1 cellular context compared by ENCODE assay signal in the genomic region with DNA sequence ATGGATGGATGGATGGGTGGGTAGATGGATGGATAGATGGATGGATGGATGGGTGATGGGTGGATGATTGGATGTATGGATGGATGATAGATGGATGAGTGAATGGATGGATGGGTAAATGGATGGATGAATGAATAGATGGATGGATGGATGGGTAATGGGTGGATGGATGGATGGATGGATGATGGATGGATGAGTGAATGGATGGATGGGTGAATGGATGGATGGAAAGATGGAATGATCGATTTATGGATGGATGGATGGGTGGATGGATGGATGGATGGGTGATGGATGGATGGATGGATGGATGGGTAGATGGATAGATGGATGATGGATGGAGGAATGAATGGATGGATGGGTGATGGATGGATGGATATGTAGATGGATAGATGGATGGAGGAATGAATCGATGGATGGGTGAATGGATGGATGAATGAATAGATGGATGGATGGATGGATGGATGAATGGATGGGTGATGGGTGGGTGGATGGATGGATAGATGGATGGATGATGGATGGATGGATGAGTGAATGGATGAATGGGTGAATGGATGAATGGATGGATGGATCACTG.
TF ChIP-seq lines count a peak whose summit lies in the region.

No MANE protein-coding gene starts in this region.

TF ChIP-seq in H1, 55 proteins besides CTCF, POLR2A, EP300 and RAD21 (continued from another document):
- TF ChIP-seq, protein P1, sequence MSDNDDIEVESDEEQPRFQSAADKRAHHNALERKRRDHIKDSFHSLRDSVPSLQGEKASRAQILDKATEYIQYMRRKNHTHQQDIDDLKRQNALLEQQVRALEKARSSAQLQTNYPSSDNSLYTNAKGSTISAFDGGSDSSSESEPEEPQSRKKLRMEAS (IDR thresholded peaks at IDR 0.05), result no peak
- TF ChIP-seq, protein P2, sequence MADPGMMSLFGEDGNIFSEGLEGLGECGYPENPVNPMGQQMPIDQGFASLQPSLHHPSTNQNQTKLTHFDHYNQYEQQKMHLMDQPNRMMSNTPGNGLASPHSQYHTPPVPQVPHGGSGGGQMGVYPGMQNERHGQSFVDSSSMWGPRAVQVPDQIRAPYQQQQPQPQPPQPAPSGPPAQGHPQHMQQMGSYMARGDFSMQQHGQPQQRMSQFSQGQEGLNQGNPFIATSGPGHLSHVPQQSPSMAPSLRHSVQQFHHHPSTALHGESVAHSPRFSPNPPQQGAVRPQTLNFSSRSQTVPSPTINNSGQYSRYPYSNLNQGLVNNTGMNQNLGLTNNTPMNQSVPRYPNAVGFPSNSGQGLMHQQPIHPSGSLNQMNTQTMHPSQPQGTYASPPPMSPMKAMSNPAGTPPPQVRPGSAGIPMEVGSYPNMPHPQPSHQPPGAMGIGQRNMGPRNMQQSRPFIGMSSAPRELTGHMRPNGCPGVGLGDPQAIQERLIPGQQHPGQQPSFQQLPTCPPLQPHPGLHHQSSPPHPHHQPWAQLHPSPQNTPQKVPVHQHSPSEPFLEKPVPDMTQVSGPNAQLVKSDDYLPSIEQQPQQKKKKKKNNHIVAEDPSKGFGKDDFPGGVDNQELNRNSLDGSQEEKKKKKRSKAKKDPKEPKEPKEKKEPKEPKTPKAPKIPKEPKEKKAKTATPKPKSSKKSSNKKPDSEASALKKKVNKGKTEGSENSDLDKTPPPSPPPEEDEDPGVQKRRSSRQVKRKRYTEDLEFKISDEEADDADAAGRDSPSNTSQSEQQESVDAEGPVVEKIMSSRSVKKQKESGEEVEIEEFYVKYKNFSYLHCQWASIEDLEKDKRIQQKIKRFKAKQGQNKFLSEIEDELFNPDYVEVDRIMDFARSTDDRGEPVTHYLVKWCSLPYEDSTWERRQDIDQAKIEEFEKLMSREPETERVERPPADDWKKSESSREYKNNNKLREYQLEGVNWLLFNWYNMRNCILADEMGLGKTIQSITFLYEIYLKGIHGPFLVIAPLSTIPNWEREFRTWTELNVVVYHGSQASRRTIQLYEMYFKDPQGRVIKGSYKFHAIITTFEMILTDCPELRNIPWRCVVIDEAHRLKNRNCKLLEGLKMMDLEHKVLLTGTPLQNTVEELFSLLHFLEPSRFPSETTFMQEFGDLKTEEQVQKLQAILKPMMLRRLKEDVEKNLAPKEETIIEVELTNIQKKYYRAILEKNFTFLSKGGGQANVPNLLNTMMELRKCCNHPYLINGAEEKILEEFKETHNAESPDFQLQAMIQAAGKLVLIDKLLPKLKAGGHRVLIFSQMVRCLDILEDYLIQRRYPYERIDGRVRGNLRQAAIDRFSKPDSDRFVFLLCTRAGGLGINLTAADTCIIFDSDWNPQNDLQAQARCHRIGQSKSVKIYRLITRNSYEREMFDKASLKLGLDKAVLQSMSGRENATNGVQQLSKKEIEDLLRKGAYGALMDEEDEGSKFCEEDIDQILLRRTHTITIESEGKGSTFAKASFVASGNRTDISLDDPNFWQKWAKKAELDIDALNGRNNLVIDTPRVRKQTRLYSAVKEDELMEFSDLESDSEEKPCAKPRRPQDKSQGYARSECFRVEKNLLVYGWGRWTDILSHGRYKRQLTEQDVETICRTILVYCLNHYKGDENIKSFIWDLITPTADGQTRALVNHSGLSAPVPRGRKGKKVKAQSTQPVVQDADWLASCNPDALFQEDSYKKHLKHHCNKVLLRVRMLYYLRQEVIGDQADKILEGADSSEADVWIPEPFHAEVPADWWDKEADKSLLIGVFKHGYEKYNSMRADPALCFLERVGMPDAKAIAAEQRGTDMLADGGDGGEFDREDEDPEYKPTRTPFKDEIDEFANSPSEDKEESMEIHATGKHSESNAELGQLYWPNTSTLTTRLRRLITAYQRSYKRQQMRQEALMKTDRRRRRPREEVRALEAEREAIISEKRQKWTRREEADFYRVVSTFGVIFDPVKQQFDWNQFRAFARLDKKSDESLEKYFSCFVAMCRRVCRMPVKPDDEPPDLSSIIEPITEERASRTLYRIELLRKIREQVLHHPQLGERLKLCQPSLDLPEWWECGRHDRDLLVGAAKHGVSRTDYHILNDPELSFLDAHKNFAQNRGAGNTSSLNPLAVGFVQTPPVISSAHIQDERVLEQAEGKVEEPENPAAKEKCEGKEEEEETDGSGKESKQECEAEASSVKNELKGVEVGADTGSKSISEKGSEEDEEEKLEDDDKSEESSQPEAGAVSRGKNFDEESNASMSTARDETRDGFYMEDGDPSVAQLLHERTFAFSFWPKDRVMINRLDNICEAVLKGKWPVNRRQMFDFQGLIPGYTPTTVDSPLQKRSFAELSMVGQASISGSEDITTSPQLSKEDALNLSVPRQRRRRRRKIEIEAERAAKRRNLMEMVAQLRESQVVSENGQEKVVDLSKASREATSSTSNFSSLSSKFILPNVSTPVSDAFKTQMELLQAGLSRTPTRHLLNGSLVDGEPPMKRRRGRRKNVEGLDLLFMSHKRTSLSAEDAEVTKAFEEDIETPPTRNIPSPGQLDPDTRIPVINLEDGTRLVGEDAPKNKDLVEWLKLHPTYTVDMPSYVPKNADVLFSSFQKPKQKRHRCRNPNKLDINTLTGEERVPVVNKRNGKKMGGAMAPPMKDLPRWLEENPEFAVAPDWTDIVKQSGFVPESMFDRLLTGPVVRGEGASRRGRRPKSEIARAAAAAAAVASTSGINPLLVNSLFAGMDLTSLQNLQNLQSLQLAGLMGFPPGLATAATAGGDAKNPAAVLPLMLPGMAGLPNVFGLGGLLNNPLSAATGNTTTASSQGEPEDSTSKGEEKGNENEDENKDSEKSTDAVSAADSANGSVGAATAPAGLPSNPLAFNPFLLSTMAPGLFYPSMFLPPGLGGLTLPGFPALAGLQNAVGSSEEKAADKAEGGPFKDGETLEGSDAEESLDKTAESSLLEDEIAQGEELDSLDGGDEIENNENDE (IDR thresholded peaks at IDR 0.05; ENCODE audit: insufficient replicate concordance, low read length), result no peak
- TF ChIP-seq RXRA (IDR thresholded peaks at IDR 0.05; ENCODE audit: insufficient read depth, low read depth, low read length) (no peak), ASH2L (IDR thresholded peaks at IDR 0.05; ENCODE audit: low read length) (no peak), KDM4A (IDR thresholded peaks at IDR 0.05; ENCODE audit: low read depth, low read length, severe bottlenecking) (no peak), MAFK (IDR thresholded peaks at IDR 0.05; ENCODE audit: low read depth, low read length) (no peak), JUN (IDR thresholded peaks at IDR 0.05; ENCODE audit: low read depth, low read length) (no peak)
- TF ChIP-seq, protein P3, sequence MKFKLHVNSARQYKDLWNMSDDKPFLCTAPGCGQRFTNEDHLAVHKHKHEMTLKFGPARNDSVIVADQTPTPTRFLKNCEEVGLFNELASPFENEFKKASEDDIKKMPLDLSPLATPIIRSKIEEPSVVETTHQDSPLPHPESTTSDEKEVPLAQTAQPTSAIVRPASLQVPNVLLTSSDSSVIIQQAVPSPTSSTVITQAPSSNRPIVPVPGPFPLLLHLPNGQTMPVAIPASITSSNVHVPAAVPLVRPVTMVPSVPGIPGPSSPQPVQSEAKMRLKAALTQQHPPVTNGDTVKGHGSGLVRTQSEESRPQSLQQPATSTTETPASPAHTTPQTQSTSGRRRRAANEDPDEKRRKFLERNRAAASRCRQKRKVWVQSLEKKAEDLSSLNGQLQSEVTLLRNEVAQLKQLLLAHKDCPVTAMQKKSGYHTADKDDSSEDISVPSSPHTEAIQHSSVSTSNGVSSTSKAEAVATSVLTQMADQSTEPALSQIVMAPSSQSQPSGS (IDR thresholded peaks at IDR 0.05; ENCODE audit: low read length), result no peak
